In genomic region chr15:73143763-73144155, GRCh38 we compare ENCODE assay signal across 16 cellular contexts.
A peak's percentile ranks its signal among the peaks of the same experiment; 100 is the strongest.
DNase-seq lines count a peak whose midpoint lies in the region; ATAC-seq and TF ChIP-seq lines count a peak whose summit lies in the region.
"Had no signal": no experiment of that assay in that cellular context is flagged by ENCODE, and none has a peak within 500 bp of the region (broad histone marks: within the 10 kb centered on the region; RNA-seq: fewer than 3 reads in every experiment).

No MANE protein-coding gene starts in this region.

- no peaks in the 10 kb centered on the region for H3K36me3 Mint-ChIP-seq in activated CD8-positive, alpha-beta T cell treated with anti-CD3 and anti-CD28 coated beads for 36 hours (ENCODE audit: low read depth)
- peaks cover 3% of the 10 kb centered on the region for H3K36me3 Mint-ChIP-seq in activated CD8-positive, alpha-beta T cell treated with anti-CD3 and anti-CD28 coated beads, Interleukin-2, amount 10 ng/mL, durations not matched to agents 7 days and 5 days (ENCODE audit: low read depth)
- peaks cover 4 to 27% of the 10 kb centered on the region in 2 donors for H3K36me3 Mint-ChIP-seq in CD4-positive, alpha-beta memory T cell
- peaks cover 6% of the 10 kb centered on the region for H3K36me3 Mint-ChIP-seq in T-helper 17 cell (ENCODE audit: low read depth)
- no peaks in the 10 kb centered on the region for H3K36me3 Mint-ChIP-seq in effector memory CD8-positive, alpha-beta T cell (ENCODE audit: insufficient read depth)

- no peaks in the 10 kb centered on the region for H3K36me3 ChIP-seq in CD4-positive, alpha-beta memory T cell (ENCODE audit: insufficient read depth, low read length)

- no peaks in the 10 kb centered on the region for H3K27me3 ChIP-seq in CD4-positive, alpha-beta memory T cell (ENCODE audit: insufficient read depth, low read length)

- intact Hi-C loops in activated CD8-positive, alpha-beta T cell treated with anti-CD3 and anti-CD28 coated beads for 36 hours (cut with micrococcal nuclease), result no loop called here
- intact Hi-C loops in CD4-positive, alpha-beta memory T cell (cut with micrococcal nuclease), result no loop called here

- no peaks in the 10 kb centered on the region for H3K9me3 ChIP-seq in CD4-positive, alpha-beta memory T cell (ENCODE audit: control insufficient read depth in 1 of 2, low read length in 2 of 2)
- H3K9me3 ChIP-seq in T-helper 17 cell (ENCODE audit: control insufficient read depth, low read length, poor library complexity, severe bottlenecking), result no peaks in the 10 kb centered on the region

- peaks cover 2% of the 10 kb centered on the region for H3K9me3 Mint-ChIP-seq in activated CD8-positive, alpha-beta T cell treated with anti-CD3 and anti-CD28 coated beads for 36 hours
- H3K9me3 Mint-ChIP-seq in activated CD8-positive, alpha-beta T cell treated with anti-CD3 and anti-CD28 coated beads, Interleukin-2, amount 10 ng/mL, durations not matched to agents 7 days and 5 days (ENCODE audit: insufficient read depth), result no peaks in the 10 kb centered on the region
- peaks cover 0 to 1% (median 0%) of the 10 kb centered on the region in 8 donors for H3K9me3 Mint-ChIP-seq in CD4-positive, alpha-beta memory T cell
- H3K9me3 Mint-ChIP-seq in effector memory CD8-positive, alpha-beta T cell, result no peaks in the 10 kb centered on the region

- H3K27ac ChIP-seq in CD4-positive, alpha-beta memory T cell (ENCODE audit: low read depth, low read length), result no peak overlapping the region

- in situ Hi-C loops in G401 (cut with HindIII; ENCODE audit: low sequenced_read_pairs), result no loop called here

- H3K27ac Mint-ChIP-seq in activated CD8-positive, alpha-beta T cell treated with anti-CD3 and anti-CD28 coated beads for 36 hours, result peak overlapping the region; percentile 85
- no peak overlapping the region for H3K27ac Mint-ChIP-seq in activated CD8-positive, alpha-beta T cell treated with anti-CD3 and anti-CD28 coated beads, Interleukin-2, amount 10 ng/mL, durations not matched to agents 7 days and 5 days
- H3K27ac Mint-ChIP-seq in CD4-positive, alpha-beta memory T cell, result peak overlapping the region in 5 of 7 donors; percentile 12 to 90 (median 87)
- H3K27ac Mint-ChIP-seq in T-helper 17 cell, result peak overlapping the region; percentile 97
- H3K27ac Mint-ChIP-seq in effector memory CD8-positive, alpha-beta T cell, result peak overlapping the region; percentile 7 to 57

- no peak for ATAC-seq in activated CD8-positive, alpha-beta T cell treated with anti-CD3 and anti-CD28 coated beads for 36 hours
- ATAC-seq in activated CD8-positive, alpha-beta T cell treated with anti-CD3 and anti-CD28 coated beads, Interleukin-2, amount 10 ng/mL, durations not matched to agents 7 days and 5 days, result no peak
- ATAC-seq in T-helper 17 cell, result no peak
- ATAC-seq in effector memory CD8-positive, alpha-beta T cell (replicated peaks), result no peak
- ATAC-seq: Panc1 had no signal

- peaks cover 35% of the 10 kb centered on the region for H3K4me1 ChIP-seq in CD4-positive, alpha-beta memory T cell (ENCODE audit: insufficient read depth, low read length)

- CTCF ChIA-PET in activated CD8-positive, alpha-beta T cell treated with anti-CD3 and anti-CD28 coated beads for 36 hours (lab: Charles Lee), result no interaction called here
- CTCF ChIA-PET in activated CD8-positive, alpha-beta T cell treated with anti-CD3 and anti-CD28 coated beads, Interleukin-2, amount 10 ng/mL, durations not matched to agents 7 days and 5 days (lab: Charles Lee), result no interaction called here
- CTCF ChIA-PET in CD4-positive, alpha-beta memory T cell (lab: Charles Lee; ENCODE audit: partially characterized antibody), result no interaction called here

- no peak for TF ChIP-seq CTCF in activated CD8-positive, alpha-beta T cell treated with anti-CD3 and anti-CD28 coated beads for 36 hours (IDR thresholded peaks at IDR 0.05)

- peaks cover 4% of the 10 kb centered on the region for H3K27me3 Mint-ChIP-seq in activated CD8-positive, alpha-beta T cell treated with anti-CD3 and anti-CD28 coated beads for 36 hours
- peaks cover 2% of the 10 kb centered on the region for H3K27me3 Mint-ChIP-seq in activated CD8-positive, alpha-beta T cell treated with anti-CD3 and anti-CD28 coated beads, Interleukin-2, amount 10 ng/mL, durations not matched to agents 7 days and 5 days (ENCODE audit: low read depth)
- no peaks in the 10 kb centered on the region for H3K27me3 Mint-ChIP-seq in CD4-positive, alpha-beta memory T cell
- H3K27me3 Mint-ChIP-seq in T-helper 17 cell, result no peaks in the 10 kb centered on the region
- H3K27me3 Mint-ChIP-seq in effector memory CD8-positive, alpha-beta T cell, result no peaks in the 10 kb centered on the region

- POLR2A ChIA-PET in activated CD8-positive, alpha-beta T cell treated with anti-CD3 and anti-CD28 coated beads for 36 hours (lab: Charles Lee), result no interaction called here
- POLR2A ChIA-PET in activated CD8-positive, alpha-beta T cell treated with anti-CD3 and anti-CD28 coated beads, Interleukin-2, amount 10 ng/mL, durations not matched to agents 7 days and 5 days (lab: Charles Lee), result no interaction called here
- POLR2A ChIA-PET in CD4-positive, alpha-beta memory T cell (lab: Charles Lee; ENCODE audit: partially characterized antibody), result no interaction called here

- peaks cover 21% of the 10 kb centered on the region for H3K4me1 Mint-ChIP-seq in activated CD8-positive, alpha-beta T cell treated with anti-CD3 and anti-CD28 coated beads for 36 hours (ENCODE audit: low read depth)
- peaks cover 17% of the 10 kb centered on the region for H3K4me1 Mint-ChIP-seq in activated CD8-positive, alpha-beta T cell treated with anti-CD3 and anti-CD28 coated beads, Interleukin-2, amount 10 ng/mL, durations not matched to agents 7 days and 5 days (ENCODE audit: low read depth)
- peaks cover 19 to 35% (median 26%) of the 10 kb centered on the region in 4 donors for H3K4me1 Mint-ChIP-seq in CD4-positive, alpha-beta memory T cell
- H3K4me1 Mint-ChIP-seq in T-helper 17 cell, result peaks cover 31% of the 10 kb centered on the region
- H3K4me1 Mint-ChIP-seq in effector memory CD8-positive, alpha-beta T cell (ENCODE audit: low read depth in 2 of 2), result peaks cover 9 to 13% of the 10 kb centered on the region in 2 donors

- no peak overlapping the region for H3K4me3 Mint-ChIP-seq in activated CD8-positive, alpha-beta T cell treated with anti-CD3 and anti-CD28 coated beads for 36 hours
- H3K4me3 Mint-ChIP-seq in activated CD8-positive, alpha-beta T cell treated with anti-CD3 and anti-CD28 coated beads, Interleukin-2, amount 10 ng/mL, durations not matched to agents 7 days and 5 days, result no peak overlapping the region
- H3K4me3 Mint-ChIP-seq in CD4-positive, alpha-beta memory T cell, result no peak overlapping the region
- H3K4me3 Mint-ChIP-seq in T-helper 17 cell, result peak overlapping the region; percentile 31
- H3K4me3 Mint-ChIP-seq in effector memory CD8-positive, alpha-beta T cell, result peak overlapping the region in 1 of 2 donors; percentile 13

- no peak overlapping the region for H3K4me3 ChIP-seq in CD4-positive, alpha-beta memory T cell (ENCODE audit: low read length in 2 of 2)

- no peak for DNase-seq in activated CD8-positive, alpha-beta T cell treated with anti-CD3 and anti-CD28 coated beads for 36 hours
- no peak for DNase-seq in activated CD8-positive, alpha-beta T cell treated with anti-CD3 and anti-CD28 coated beads, Interleukin-2, amount 10 ng/mL, durations not matched to agents 7 days and 5 days
- DNase-seq in CD4-positive, alpha-beta memory T cell, result no peak
- DNase-seq in T-helper 17 cell, result no peak
- no peak for DNase-seq in effector memory CD8-positive, alpha-beta T cell
- DNase-seq in G401 (ENCODE audit: low spot score), result no peak
- no peak for DNase-seq in SIG-M5 (lab: John Stamatoyannopoulos, UW)
- DNase-seq: C1 segment of cervical spinal cord, DMS 273 treated with DMSO at 0.1 percent for 48 hours, GOT3, NCI-H1105 treated with DMSO at 0.1 percent for 48 hours, NCI-H1694 treated with DMSO at 0.1 percent for 48 hours, NCI-H2107, NCI-H2227 treated with DMSO at 0.1 percent for 48 hours, NCI-H524 treated with DMSO at 0.1 percent for 48 hours had no signal
